ENCODE assay signal across 5 cellular contexts in genomic region chr7:45164239-45164638, GRCh38. TPM values are rescaled to one million over a fixed set of nuclear protein-coding genes. Genes with fewer than 3 reads are reported as not detected.
"Had no signal": no experiment of that assay in that cellular context is flagged by ENCODE, and none has a peak within 500 bp of the region (broad histone marks: within the 10 kb centered on the region; RNA-seq: fewer than 3 reads in every experiment).

No MANE protein-coding gene starts in this region.

RNA-seq across cellular contexts. Expression of gene RAMP3, which starts 6.6 kb away (rescaled TPM):
- total RNA-seq: K562, OCI-LY7, PC-3, SJSA1 had no signal
- polyA plus RNA-seq: IgD-negative memory B cell, K562 had no signal
